Comparison of ENCODE assay signal across 9 cellular contexts in the genomic region with DNA sequence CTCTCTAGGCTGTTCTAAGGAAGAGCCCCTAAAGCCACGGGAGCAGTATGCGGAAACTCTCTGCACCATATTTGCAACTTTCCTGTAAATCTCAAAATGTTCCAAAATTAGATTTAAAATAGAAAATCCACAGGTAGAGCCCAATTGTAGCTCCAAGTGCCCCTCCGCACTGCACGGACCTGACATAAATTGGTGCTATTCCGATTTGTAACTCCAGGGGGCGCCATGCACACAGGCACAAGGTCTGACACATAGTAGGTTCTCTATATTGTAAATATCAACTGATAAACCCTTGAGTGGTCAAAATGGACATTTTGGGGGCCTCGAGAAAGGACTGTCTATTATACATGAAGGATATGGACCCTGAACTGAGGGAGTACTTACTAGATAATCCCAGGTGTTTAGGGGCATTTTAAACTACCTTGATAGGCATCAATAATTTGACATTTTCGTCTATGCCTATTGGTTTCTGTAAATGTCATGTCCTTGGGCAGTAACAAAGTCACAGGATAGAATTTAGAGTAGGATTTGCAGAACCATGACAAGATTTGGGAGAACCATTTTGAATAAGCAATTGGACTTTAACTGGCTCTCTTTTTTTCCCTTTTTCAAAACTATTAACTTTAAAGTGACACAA. TPM values are rescaled to one million over a fixed set of nuclear protein-coding genes. Genes with fewer than 3 reads are reported as not detected.
DNase-seq lines count a peak whose midpoint lies in the region; ATAC-seq and TF ChIP-seq lines count a peak whose summit lies in the region.
"Had no signal": no experiment of that assay in that cellular context is flagged by ENCODE, and none has a peak within 500 bp of the region (broad histone marks: within the 10 kb centered on the region; RNA-seq: fewer than 3 reads in every experiment).

No MANE protein-coding gene starts in this region.

- no peaks in the 10 kb centered on the region for H3K27me3 ChIP-seq in right lobe of liver

- no peak overlapping the region for H3K4me3 Mint-ChIP-seq in T-cell

- H3K9me3 Mint-ChIP-seq in T-cell = no peaks in the 10 kb centered on the region

- POLR2A ChIA-PET in T-cell (lab: Charles Lee) = interaction anchor here in 1 of 2 donors (0.6 kb wide), 1 partner anchor 99 kb away, joined by 3 read pairs; no protein-coding TSS in a partner anchor

- no peak for TF ChIP-seq POLR2A in right lobe of liver (IDR thresholded peaks at IDR 0.05)

- H3K4me3 ChIP-seq in astrocyte of the cerebellum (ENCODE audit: low read depth, low read length) (no peak overlapping the region), right lobe of liver (no peak overlapping the region)

- H3K4me1 ChIP-seq in right lobe of liver = no peaks in the 10 kb centered on the region

- ATAC-seq in left cardiac atrium (no peak), T-cell (replicated peaks in 1 of 4) (peak; percentile 35 to 49 (median 43)), right lobe of liver (peak in 3 of 4 donors; percentile 47 to 58 (median 50)), HG03135 (IDR thresholded peaks at IDR 0.05; ENCODE audit: unreplicated experiment) (no peak)

- H3K36me3 Mint-ChIP-seq in T-cell = no peaks in the 10 kb centered on the region

- H3K27ac ChIP-seq in right lobe of liver = no peak overlapping the region
- H3K27ac ChIP-seq: epithelial cell of prostate had no signal

- no peaks in the 10 kb centered on the region for H3K4me1 Mint-ChIP-seq in T-cell

- 5% methylated on average over 8 of the region's 8 CpGs for WGBS in right lobe of liver (ENCODE audit: insufficient coverage, low coverage, low lambda C conversion rate, missing lambda C conversion rate)

- H3K36me3 ChIP-seq in right lobe of liver = no peaks in the 10 kb centered on the region

- no peak overlapping the region for H3K27ac Mint-ChIP-seq in T-cell

- intact Hi-C loops in left cardiac atrium (cut with DNase I) = loop anchor here (5.0 to 10.0 kb wide), 3 partner anchors 349 to 582 kb away; partner anchors contain the start of gene FNDC8 (in 2 of the 2)
- intact Hi-C loops in cardiac septum (cut with DNase I) = loop anchor here (5.0 kb wide), 2 partner anchors 94 to 574 kb away; partner anchors contain the start of gene RAD51D
- intact Hi-C loops in right lobe of liver (cut with DNase I) = loop anchor here in 1 of 2 donors (5.0 to 10.0 kb wide), 2 partner anchors 94 to 582 kb away; partner anchors contain the start of gene FNDC8

- peaks cover 33 to 34% of the 10 kb centered on the region in 2 donors for H3K27me3 Mint-ChIP-seq in T-cell

- CTCF ChIA-PET in T-cell (lab: Charles Lee) = interaction anchor here (0.6 to 1.4 kb wide), 8 partner anchors 9 to 620 kb away, joined by 3 to 18 read pairs (median 3); partner anchors contain the start of gene RAD51D (in 1 of the 2)

- DNase-seq in left cardiac atrium (peak; percentile 24), cardiac septum (ENCODE audit: low spot score) (no peak), T-cell (peak in 29 of 34 experiments; percentile 2 to 50 (median 34)), astrocyte of the cerebellum (ENCODE audit: low read depth) (no peak), right lobe of liver (no peak), NK-92 (lab: John Stamatoyannopoulos, UW; ENCODE audit: unreplicated experiment) (no peak)
- peak; percentile 13 to 31 for DNase-seq in stimulated activated CD8-positive, alpha-beta memory T cell treated with anti-CD3 and anti-CD28 coated beads, Interleukin-2, amount 100 ng/mL, for 1 hour (ENCODE audit: low read depth in 2 of 2)

- TF ChIP-seq CTCF in astrocyte of the cerebellum (IDR thresholded peaks at IDR 0.05; ENCODE audit: low read depth, low read length, missing control alignments) (peak; percentile 77), right lobe of liver (IDR thresholded peaks at IDR 0.05) (peak; percentile 71 to 85 (median 79))

- in situ Hi-C loops in astrocyte of the cerebellum (cut with HindIII; ENCODE audit: low sequenced_read_pairs) = loop anchor here (10.0 to 25.0 kb wide), 4 partner anchors 106 to 594 kb away; partner anchors contain the start of genes CCL8, NLE1 and UNC45B

- no peaks in the 10 kb centered on the region for H3K9me3 ChIP-seq in right lobe of liver

RNA-seq across cellular contexts. Expression of gene TMEM132E, which starts 36.6 kb away (rescaled TPM):
- total RNA-seq in left cardiac atrium (under 1 TPM; 0.09 to 0.26 TPM), cardiac septum (0.43 TPM), T-cell (under 1 TPM in 4 of 5 donors, not detected in 1; 0.09 to 0.47 (median 0.32) TPM), right lobe of liver (under 1 TPM; 0.31 to 0.56 (median 0.43) TPM)

Comparison
In these comparisons a context has a peak if more than half of its experiments do, and no peak if none do; other contexts are left out.
1. DNase-seq: peak in left cardiac atrium (single experiment), T-cell (29 of 34) and stimulated activated CD8-positive, alpha-beta memory T cell treated with anti-CD3 and anti-CD28 coated beads, Interleukin-2, amount 100 ng/mL, for 1 hour (2 of 2); none in cardiac septum (single experiment), astrocyte of the cerebellum (single experiment), right lobe of liver (0 of 3) and NK-92 (single experiment).
2. ATAC-seq: peak in T-cell (4 of 4) and right lobe of liver (3 of 4); none in left cardiac atrium (0 of 2) and HG03135 (single experiment).